22 cellular contexts compared by ENCODE assay signal in the genomic region with DNA sequence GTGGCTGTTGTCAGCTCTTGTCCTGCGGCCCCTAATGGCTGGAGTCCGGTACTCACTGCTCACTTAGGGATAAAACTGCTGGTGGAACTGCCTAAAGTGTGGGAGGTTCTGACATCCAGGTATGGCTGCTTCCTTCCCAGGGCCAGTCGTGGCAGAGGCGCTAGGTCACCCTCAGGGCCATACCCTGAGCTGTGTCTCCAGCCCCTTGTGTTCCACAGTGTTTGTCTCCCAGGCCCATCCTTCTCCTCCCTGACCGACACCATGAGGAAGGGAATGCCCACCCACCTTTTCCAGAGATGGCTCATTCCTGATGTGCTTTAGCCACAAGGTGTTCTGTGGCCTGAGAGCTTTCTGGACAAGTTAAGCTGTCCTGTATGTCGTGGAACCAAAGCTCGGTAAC. TPM values are rescaled to one million over a fixed set of nuclear protein-coding genes. Genes with fewer than 3 reads are reported as not detected.
"Had no signal": no experiment of that assay in that cellular context is flagged by ENCODE, and none has a peak within 500 bp of the region (broad histone marks: within the 10 kb centered on the region; RNA-seq: fewer than 3 reads in every experiment).

No MANE protein-coding gene starts in this region.

- H3K9me3 Mint-ChIP-seq: mesothelial cell of epicardium; natural killer cell; stimulated activated naive CD8-positive, alpha-beta T cell treated with anti-CD3 and anti-CD28 coated beads, Interleukin-15, amount 100 ng/mL, for 72 hours; type B pancreatic cell had no signal

- H3K4me3 Mint-ChIP-seq: mesothelial cell of epicardium; naive B cell; natural killer cell; stimulated activated naive CD8-positive, alpha-beta T cell treated with anti-CD3 and anti-CD28 coated beads, Interleukin-15, amount 100 ng/mL, for 72 hours; type B pancreatic cell had no signal

- H3K9me3 ChIP-seq: ovary, right lobe of liver, tibial nerve, uterus had no signal

- ATAC-seq: left lobe of liver; natural killer cell; right lobe of liver; stimulated activated naive CD8-positive, alpha-beta T cell treated with anti-CD3 and anti-CD28 coated beads, Interleukin-15, amount 100 ng/mL, for 72 hours had no signal

- H3K4me1 ChIP-seq: right lobe of liver, uterus had no signal

- H3K4me3 ChIP-seq: lung, ovary, right lobe of liver, smooth muscle cell, tibial nerve, uterus had no signal

- H3K36me3 Mint-ChIP-seq: naive B cell, natural killer cell had no signal

- H3K27ac Mint-ChIP-seq: mesothelial cell of epicardium, natural killer cell, progenitor cell of endocrine pancreas, type B pancreatic cell had no signal

- H3K27me3 Mint-ChIP-seq: stimulated activated naive CD8-positive, alpha-beta T cell treated with anti-CD3 and anti-CD28 coated beads, Interleukin-15, amount 100 ng/mL, for 72 hours had no signal

- H3K36me3 ChIP-seq: ovary, uterus had no signal

- H3K4me1 Mint-ChIP-seq: mesothelial cell of epicardium; natural killer cell; stimulated activated naive CD8-positive, alpha-beta T cell treated with anti-CD3 and anti-CD28 coated beads, Interleukin-15, amount 100 ng/mL, for 72 hours had no signal

- H3K27me3 ChIP-seq: ovary, right lobe of liver, uterus had no signal

- H3K27ac ChIP-seq: ovary, right lobe of liver, tibial nerve, uterus had no signal

- DNase-seq: hippocampal formation; mesendoderm; naive B cell; natural killer cell; ovary; stimulated activated CD4-positive, alpha-beta T cell treated with anti-CD3 and anti-CD28 coated beads, Interleukin-1b, Interleukin-23, amount 100 ng/mL, for 48 hours; stimulated activated CD4-positive, alpha-beta T cell treated with anti-CD3 and anti-CD28 coated beads, Interleukin-4, amount 100 ng/mL, for 1 hour; stimulated activated naive CD4-positive, alpha-beta T cell treated with Interleukin-2 at 50 U/mL for 16 hours; stimulated activated naive CD8-positive, alpha-beta T cell treated with anti-CD3 and anti-CD28 coated beads, Interleukin-15, amount 100 ng/mL, for 72 hours; substantia nigra; uterus had no signal

RNA-seq across cellular contexts. Expression of gene ACR, which starts 12.4 kb away (rescaled TPM):
- total RNA-seq: mononuclear cell, natural killer cell, progenitor cell of endocrine pancreas, renal cortical epithelial cell, temporal lobe had no signal
